8 cellular contexts compared by ENCODE assay signal in genomic region chr3:113844622-113845222, GRCh38. TPM values are rescaled to one million over a fixed set of nuclear protein-coding genes. Genes with fewer than 3 reads are reported as not detected.
DNase-seq lines count a peak whose midpoint lies in the region; ATAC-seq and TF ChIP-seq lines count a peak whose summit lies in the region.

No MANE protein-coding gene starts in this region.

- H3K4me1 ChIP-seq in right atrium auricular region, result no peaks in the 10 kb centered on the region
- H3K4me1 ChIP-seq in aorta (ENCODE audit: control insufficient read depth in 1 of 2, insufficient read depth in 2 of 2, low read length in 2 of 2), result peaks cover 0 to 3% of the 10 kb centered on the region in 2 donors

- H3K9me3 ChIP-seq in right atrium auricular region (no peaks in the 10 kb centered on the region), aorta (ENCODE audit: control insufficient read depth, low read length) (no peaks in the 10 kb centered on the region)

- no peak for TF ChIP-seq POLR2A in NB4 (IDR thresholded peaks at IDR 0.05; ENCODE audit: extremely low read depth, insufficient read length)

- no peak for DNase-seq in right atrium auricular region (ENCODE audit: low spot score)
- no peak for DNase-seq in cardiac septum (ENCODE audit: low spot score)
- DNase-seq in NB4 (ENCODE audit: low read depth), result peak; percentile 46
- peak; percentile 72 for DNase-seq in inferior parietal cortex (ENCODE audit: extremely low spot score)
- DNase-seq in activated effector memory CD4-positive, alpha-beta T cell treated with anti-CD3 and anti-CD28 coated beads, Interleukin-2, amount 50 U/mL, for 16 hours, result no peak
- DNase-seq in aorta, result no peak

- H3K27me3 ChIP-seq in right atrium auricular region (no peaks in the 10 kb centered on the region), aorta (ENCODE audit: control insufficient read depth in 1 of 2, insufficient read depth in 2 of 2, low read length in 1 of 2) (no peaks in the 10 kb centered on the region)

- H3K4me3 ChIP-seq in right atrium auricular region (no peak overlapping the region), NB4 (ENCODE audit: low read depth, low read length) (no peak overlapping the region), WI38 (ENCODE audit: low read depth, low read length) (no peak overlapping the region), aorta (ENCODE audit: low read length in 2 of 2) (no peak overlapping the region)

- 47 to 49% methylated on average over 4 of the region's 4 CpGs for WGBS in aorta, 2 donors

- intact Hi-C loops in cardiac septum (cut with DNase I), result no loop called here
- intact Hi-C loops in aorta (cut with DNase I), result no loop called here

- TF ChIP-seq CTCF in right atrium auricular region (IDR thresholded peaks at IDR 0.05) (peak; percentile 28 to 61), NB4 (IDR thresholded peaks at IDR 0.05; ENCODE audit: low read depth, low read length) (peak; percentile 49), WI38 (IDR thresholded peaks at IDR 0.05; ENCODE audit: low read depth, low read length) (peak; percentile 38; the same call in 1 of the 2 replicates)

- H3K27ac ChIP-seq in right atrium auricular region (no peak overlapping the region), aorta (ENCODE audit: low read depth in 1 of 2, low read length in 2 of 2) (no peak overlapping the region)

- ATAC-seq in HG03520 (IDR thresholded peaks at IDR 0.05; ENCODE audit: unreplicated experiment), result no peak
- no peak for ATAC-seq in aorta (ENCODE audit: low FRiP score)

- H3K36me3 ChIP-seq in right atrium auricular region (no peaks in the 10 kb centered on the region), aorta (ENCODE audit: control insufficient read depth in 1 of 2, insufficient read depth in 2 of 2, low read length in 1 of 2) (no peaks in the 10 kb centered on the region)

RNA-seq across cellular contexts. Expression of gene GRAMD1C, which starts 6.1 kb away (rescaled TPM):
- total RNA-seq in right atrium auricular region, result 1 to 10 TPM; 1.2 to 3.0 TPM
- total RNA-seq in cardiac septum, result 0.70 TPM
- total RNA-seq in aorta, result 1 to 10 TPM; 2.4 to 2.7 TPM
- 1 to 10 TPM in 1 of 2 donors, under 1 TPM in 1; 0.97 to 4.0 TPM for polyA plus RNA-seq in aorta

Comparison
In these comparisons a context has a peak if more than half of its experiments do, and no peak if none do; other contexts are left out.
1. DNase-seq: peak in NB4 (single experiment) and inferior parietal cortex (single experiment); none in right atrium auricular region (single experiment), cardiac septum (single experiment), activated effector memory CD4-positive, alpha-beta T cell treated with anti-CD3 and anti-CD28 coated beads, Interleukin-2, amount 50 U/mL, for 16 hours (single experiment) and aorta (0 of 2).
2. Peak in every context shown above with its lines, with median percentiles within 50 percentile points of each other: CTCF ChIP-seq.